Comparison of ENCODE assay signal across 1 cellular context in the genomic region with DNA sequence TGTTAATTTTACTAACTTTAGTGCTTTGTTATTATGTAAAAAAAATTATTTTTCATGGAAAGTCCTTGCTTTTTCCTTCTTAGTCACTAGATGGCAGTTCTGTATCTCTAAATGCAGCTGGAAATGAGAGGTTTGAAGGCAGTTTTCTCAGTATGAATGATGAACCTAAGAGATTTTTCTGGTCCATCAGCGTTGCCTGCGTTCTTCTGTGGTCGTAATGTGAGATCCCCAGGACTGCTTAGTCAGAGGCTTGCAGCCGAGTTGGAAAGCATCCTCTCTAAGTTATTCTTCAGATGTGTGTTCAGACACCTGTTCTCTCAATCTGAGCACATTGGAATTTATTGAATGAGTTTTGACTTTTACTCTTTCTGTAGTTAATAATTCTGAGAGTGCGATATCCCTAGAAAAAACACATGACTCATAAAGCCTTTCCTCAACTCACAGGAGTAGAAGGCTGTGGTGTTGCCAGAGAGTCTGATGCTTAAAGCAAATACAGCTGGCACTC.
TF ChIP-seq lines count a peak whose summit lies in the region.

No MANE protein-coding gene starts in this region.

TF ChIP-seq in A549, 52 proteins besides CTCF, POLR2A, EP300 and RAD21 (continued from another document):
- no peak for TF ChIP-seq ELK1 (IDR thresholded peaks at IDR 0.05; ENCODE audit: low read depth, low read length)
- TF ChIP-seq TP53 (CRISPR knock-in tag; IDR thresholded peaks at IDR 0.05): no peak
- peak; percentile 91 for TF ChIP-seq SMC3 (IDR thresholded peaks at IDR 0.05)
- TF ChIP-seq KDM5A (IDR thresholded peaks at IDR 0.05): 0 out of 2 replicates have a peak, but pooled peaks have one; percentile 16
